8 cellular contexts compared by ENCODE assay signal in the genomic region with DNA sequence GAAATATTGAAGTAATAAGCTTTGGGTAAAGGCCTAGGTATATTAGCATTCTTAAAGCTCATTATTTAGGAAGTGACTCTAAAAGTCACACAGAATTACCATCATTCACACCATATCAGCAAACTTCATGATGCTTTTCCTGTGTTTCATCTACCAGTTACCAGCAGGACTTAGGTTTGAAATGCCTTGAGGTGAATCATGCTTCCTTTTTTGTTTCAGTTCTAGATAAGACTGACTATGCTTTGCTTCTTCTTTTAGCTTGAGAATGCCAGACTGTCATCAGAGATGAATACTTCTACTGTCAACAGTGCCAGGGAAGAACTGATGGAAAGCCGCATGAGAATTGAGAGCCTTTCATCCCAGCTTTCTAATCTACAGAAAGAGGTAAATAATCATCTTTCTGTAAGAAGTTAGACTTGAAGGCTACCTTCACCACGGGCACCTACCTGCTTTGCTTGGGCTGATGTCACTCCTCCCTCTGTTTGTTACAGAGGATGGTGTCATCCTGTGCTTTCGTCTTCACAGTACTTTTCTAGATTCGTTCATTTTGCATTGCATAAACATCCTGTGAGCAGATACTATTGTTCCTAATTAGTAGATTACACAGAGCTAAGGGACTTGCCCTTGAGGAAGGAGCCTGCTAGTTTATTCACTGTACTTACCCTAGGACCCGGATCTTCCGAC. TPM values are rescaled to one million over a fixed set of nuclear protein-coding genes. Genes with fewer than 3 reads are reported as not detected.
DNase-seq lines count a peak whose midpoint lies in the region; ATAC-seq, FAIRE-seq and TF ChIP-seq lines count a peak whose summit lies in the region.

No MANE protein-coding gene starts in this region.

- in situ Hi-C loops in GM13976 (cut with MboI; ENCODE audit: low sequenced_read_pairs, unreplicated experiment): loop anchor here (25.0 kb wide), 1 partner anchor 474 kb away; no protein-coding TSS in a partner anchor
- in situ Hi-C loops in K562 (cut with MboI): no loop called here

- POLR2A ChIA-PET in K562 (lab: Yijun Ruan, JAX): interaction anchor here (0.6 to 0.8 kb wide), 2 partner anchors 15 to 31 kb away, joined by 3 read pairs; no protein-coding TSS in a partner anchor

- H4K20me1 ChIP-seq in K562 (replicated peaks; ENCODE audit: control insufficient read depth, insufficient read depth, low read length): no peaks in the 10 kb centered on the region

- no peak overlapping the region for H3K4me2 ChIP-seq in K562 (ENCODE audit: insufficient read depth, low read length)

- CTCF ChIA-PET in K562 (lab: Yijun Ruan, JAX; ENCODE audit: low intra/inter-chr PET ratio): no interaction called here

- no peak for TF ChIP-seq POLR2A in K562 (conservative IDR thresholded peaks at IDR 0.05)

- H3K27me3 ChIP-seq in K562 (ENCODE audit: control insufficient read depth in 2 of 2, insufficient read depth in 2 of 2, low read length in 2 of 2): no peaks in the 10 kb centered on the region

- no peak overlapping the region for H3K9ac ChIP-seq in K562 (ENCODE audit: insufficient read depth in 1 of 2, low read depth in 2 of 2, low read length in 2 of 2)

- FAIRE-seq in K562 (lab: Jason Lieb, UNC): peak; percentile 15

- no peak overlapping the region for H3K27ac ChIP-seq in K562 (ENCODE audit: extremely low read depth, low read depth, low read length)

- no peak for TF ChIP-seq RAD21 in K562 (CRISPR knock-in tag; conservative IDR thresholded peaks at IDR 0.05 in 1 of 2, IDR thresholded peaks at IDR 0.05 in 1 of 2)

- 96% methylated on average over 6 of the region's 6 CpGs for whole genome bisulfite sequencing in K562 (ENCODE audit: insufficient coverage, low coverage, missing lambda C conversion rate)

- peaks cover 33% of the 10 kb centered on the region for H3K79me2 ChIP-seq in K562 (ENCODE audit: control insufficient read depth, insufficient read depth, low read length)

- ATAC-seq in K562 (no peak), omental fat pad (ENCODE audit: low FRiP score) (peak; percentile 86), HG02571 (IDR thresholded peaks at IDR 0.05; ENCODE audit: unreplicated experiment) (no peak), HG02759 (IDR thresholded peaks at IDR 0.05; ENCODE audit: unreplicated experiment) (no peak)

- peaks cover 0 to 3% of the 10 kb centered on the region in 2 experiments; a peak in 1 of 5 replicates for H3K4me1 ChIP-seq in K562 (replicated peaks in 1 of 2; ENCODE audit: control insufficient read depth in 2 of 2, insufficient read depth in 2 of 2, low read length in 2 of 2)

- H2AFZ ChIP-seq in K562 (ENCODE audit: low read depth, low read length): no peak overlapping the region

- no peaks in the 10 kb centered on the region for H3K9me1 ChIP-seq in K562 (ENCODE audit: control insufficient read depth, insufficient read depth, low read length)

- H3K9me3 ChIP-seq in K562 (replicated peaks; ENCODE audit: control insufficient read depth, insufficient read depth, low read depth, low read length): no peaks in the 10 kb centered on the region

- H3K36me3 ChIP-seq in K562 (ENCODE audit: control insufficient read depth, insufficient read depth, low read length): peaks cover 96% of the 10 kb centered on the region

- intact Hi-C loops in K562 (cut with micrococcal nuclease): no loop called here

- no peak for TF ChIP-seq EP300 in K562 (IDR thresholded peaks at IDR 0.05; ENCODE audit: low read length)

- TF ChIP-seq CTCF in GM13976 (IDR thresholded peaks at IDR 0.05; ENCODE audit: borderline replicate concordance, control extremely low read depth, extremely low read depth, insufficient read depth, missing control alignments): no peak
- no peak for TF ChIP-seq CTCF in K562 (IDR thresholded peaks at IDR 0.05 in 2 of 3, conservative IDR thresholded peaks at IDR 0.05 in 1 of 3; ENCODE audit: insufficient read depth in 2 of 3, low read depth in 1 of 3, low read length in 3 of 3)
- TF ChIP-seq CTCF in omental fat pad (IDR thresholded peaks at IDR 0.05): no peak

- peak; percentile 12 for DNase-seq in GM13976 (ENCODE audit: low spot score)
- DNase-seq in NCI-H460 (ENCODE audit: extremely low read depth, low read depth): peak; percentile 50
- DNase-seq in K562 (ENCODE audit: extremely low read depth in 1 of 4, low spot score in 3 of 4): peak in 1 of 4 experiments; percentile 9
- no peak for DNase-seq in omental fat pad (ENCODE audit: low spot score)
- no peak for DNase-seq in AML-193 (lab: John Stamatoyannopoulos, UW)
- DNase-seq in ureter (ENCODE audit: low spot score): no peak

- BruUV-seq in K562 (replicated peaks; lab: Mats Ljungman, UMichigan): no TSS peak

- H3K4me3 ChIP-seq in K562: no peak overlapping the region

TF ChIP-seq in K562, 482 proteins besides CTCF, POLR2A, EP300 and RAD21:
- 0 out of 2 replicates have a peak, but pooled peaks have one; percentile 38 for TF ChIP-seq ZNF589 (CRISPR knock-in tag; IDR thresholded peaks at IDR 0.05; ENCODE audit: low read depth)
- TF ChIP-seq FOSL1 (tag; conservative IDR thresholded peaks at IDR 0.05): peak; percentile 59; the same call in 1 of the 2 replicates
- TF ChIP-seq ATF3 (IDR thresholded peaks at IDR 0.05): peak; percentile 39
- TF ChIP-seq ATF3 (CRISPR knock-in tag; conservative IDR thresholded peaks at IDR 0.05): no peak
- no peak for TF ChIP-seq PHF21A (IDR thresholded peaks at IDR 0.05; ENCODE audit: borderline replicate concordance, low read depth)

RNA-seq across cellular contexts. Expression of gene LMNB1, which starts 34.7 kb away (rescaled TPM):
- 60.0 and 67.1 TPM in 2 replicates for total RNA-seq in NCI-H460 (2014; rRNA removed; shearing (Covaris generic))
- 154 and 287 TPM in 2 replicates for polyA plus RNA-seq in NCI-H460 (2014; cell fraction: nucleus; rRNA removed)
- 39.5 and 78.6 TPM in 2 replicates for total RNA-seq in K562 (2011; cell fraction: chromatin; rRNA removed; ENCODE audit: low replicate concordance)
- 36.1 and 37.5 TPM in 2 replicates for total RNA-seq in K562 (2011; cell fraction: nucleolus; rRNA removed)
- 31.4 TPM in 2 replicates for total RNA-seq in K562 (2011; cell fraction: nucleoplasm; rRNA removed)
- total RNA-seq in K562 (2014; rRNA removed) (124 and 131 TPM in 2 replicates), K562 (2014; rRNA removed; fragmentation: Illumina TruSeq; extraction: Trizol) (155 and 182 TPM in 2 replicates), K562 (2015; rRNA removed; fragmentation: Illumina TruSeq; extraction: Trizol) (154 and 157 TPM in 2 replicates), K562 (2021) (152 and 190 TPM in 2 replicates), omental fat pad (10 to 100 TPM in 3 of 4 donors, 1 to 10 TPM in 1; 4.4 to 20.4 (median 11.9) TPM), ureter (7.3 TPM)
- polyA plus RNA-seq in K562 (2011; rRNA removed) (73.3 and 84.2 TPM in 2 replicates), K562 (2014; fragmentation: Illumina TruSeq; extraction: Trizol) (148 and 158 TPM in 2 replicates), K562 (2014; fragmentation: Nextera tagmentation; extraction: Ambion mirVana) (1 to 10 TPM; 2.8 to 7.6 TPM), K562 (2014; rRNA removed) (100 and 123 TPM in 2 replicates)
- polyA plus RNA-seq in K562 (2011; cell fraction: cytosol; rRNA removed): 39.1 and 92.5 TPM in 2 replicates
- polyA plus RNA-seq in K562 (2011; cell fraction: nucleus; rRNA removed): 25.1 and 42.3 TPM in 2 replicates
- 96.5 and 139 TPM in 2 replicates for polyA plus RNA-seq in K562 (2012)
- 96.8 and 136 TPM in 2 replicates for polyA minus RNA-seq in K562 (2011; rRNA and poly(A)+ RNA removed)
- 68.8 and 87.5 TPM in 2 replicates for polyA minus RNA-seq in K562 (2011; cell fraction: cytosol; rRNA and poly(A)+ RNA removed)
- polyA minus RNA-seq in K562 (2011; cell fraction: nucleus; rRNA and poly(A)+ RNA removed): 32.4 and 38.9 TPM in 2 replicates

Comparison
In these comparisons a context has a peak if more than half of its experiments do, and no peak if none do; other contexts are left out.
1. DNase-seq: peak in GM13976 (single experiment) and NCI-H460 (single experiment); none in omental fat pad (single experiment), AML-193 (0 of 2) and ureter (single experiment).